In the genomic region with DNA sequence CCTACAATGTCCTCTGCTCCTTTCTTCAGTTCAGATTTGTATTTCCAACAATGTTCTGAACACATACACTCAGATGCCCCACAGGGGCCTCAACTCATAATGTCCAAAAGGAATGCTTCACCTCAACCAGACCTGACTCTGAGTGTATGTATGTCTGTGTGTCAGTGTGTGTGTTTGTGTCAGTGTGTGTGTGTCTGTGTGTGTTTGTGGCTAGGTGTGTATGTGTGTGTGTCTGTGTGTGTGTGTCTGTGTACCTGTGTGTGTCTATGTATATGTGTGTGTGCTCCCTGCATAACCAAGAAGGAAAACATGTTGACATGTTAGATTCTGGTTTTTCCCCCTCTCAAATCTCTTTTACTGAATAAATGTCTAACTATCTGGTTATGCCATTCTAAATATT, we compare ENCODE assay signal across 27 cellular contexts.
"Had no signal": no experiment of that assay in that cellular context is flagged by ENCODE, and none has a peak within 500 bp of the region (broad histone marks: within the 10 kb centered on the region; RNA-seq: fewer than 3 reads in every experiment).

No MANE protein-coding gene starts in this region.

- H3K4me3 ChIP-seq: coronary artery, dorsolateral prefrontal cortex, esophagus squamous epithelium, gastrocnemius medialis, heart right ventricle, left lung, lower lobe of right lung, mucosa of descending colon had no signal

- DNase-seq: dermis blood vessel endothelial cell; dorsolateral prefrontal cortex; effector CD4-positive, alpha-beta T cell; effector memory CD8-positive, alpha-beta T cell; endodermal cell; erythroblast; esophagus squamous epithelium; foreskin fibroblast; foreskin melanocyte; gastrocnemius medialis; glutamatergic neuron; head of caudate nucleus; heart right ventricle; hippocampal formation; left cardiac atrium; left lung; left ventricle myocardium superior; lower lobe of right lung; mesenchymal stem cell; mucosa of descending colon had no signal

- H3K4me1 ChIP-seq: gastrocnemius medialis, heart right ventricle, lower lobe of right lung had no signal

- FAIRE-seq: colon, endometrium, islet of Langerhans, keratinocyte had no signal

- ATAC-seq: effector memory CD8-positive, alpha-beta T cell; esophagus mucosa; gastrocnemius medialis; heart right ventricle; left cardiac atrium; left lung; left ventricle myocardium superior; lower lobe of right lung; mucosa of descending colon had no signal

- H3K9me3 ChIP-seq: esophagus squamous epithelium, gastrocnemius medialis, heart right ventricle, left lung, lower lobe of right lung, mucosa of descending colon had no signal

- H3K27me3 ChIP-seq: dorsolateral prefrontal cortex, esophagus squamous epithelium, gastrocnemius medialis, heart right ventricle, left lung had no signal

- H3K36me3 ChIP-seq: esophagus squamous epithelium, gastrocnemius medialis, heart right ventricle, left lung, lower lobe of right lung had no signal

- H3K27ac ChIP-seq: coronary artery, dorsolateral prefrontal cortex, epithelial cell of prostate, esophagus squamous epithelium, gastrocnemius medialis, heart right ventricle, left lung, lower lobe of right lung had no signal
